In genomic region chr17:37743875-37744632, GRCh38 we compare ENCODE assay signal across 9 cellular contexts. TPM values are rescaled to one million over a fixed set of nuclear protein-coding genes. Genes with fewer than 3 reads are reported as not detected.
A peak's percentile ranks its signal among the peaks of the same experiment; 100 is the strongest.
DNase-seq lines count a peak whose midpoint lies in the region; ATAC-seq and TF ChIP-seq lines count a peak whose summit lies in the region.
"Had no signal": no experiment of that assay in that cellular context is flagged by ENCODE, and none has a peak within 500 bp of the region (broad histone marks: within the 10 kb centered on the region; RNA-seq: fewer than 3 reads in every experiment).

No MANE protein-coding gene starts in this region.

- peaks cover 43% of the 10 kb centered on the region for H3K27me3 ChIP-seq in CD4-positive, CD25-positive, alpha-beta regulatory T cell (ENCODE audit: control insufficient read depth, insufficient read depth, low read length)
- H3K27me3 ChIP-seq in mesenchymal stem cell (ENCODE audit: control insufficient read depth in 1 of 2, insufficient read depth in 1 of 2, low read length in 2 of 2), result peaks cover 0 to 97% of the 10 kb centered on the region in 2 experiments

- no peak overlapping the region for H2BK15ac ChIP-seq in mesenchymal stem cell (ENCODE audit: low read depth, poor library complexity, severe bottlenecking)

- H3K4ac ChIP-seq in mesenchymal stem cell (ENCODE audit: low read depth in 1 of 2, low read length in 2 of 2), result no peak overlapping the region

- H3K4me3 Mint-ChIP-seq in CD4-positive, CD25-positive, alpha-beta regulatory T cell, result peak overlapping the region in 3 of 4 donors; percentile 43 to 78 (median 62)
- H3K4me3 Mint-ChIP-seq in activated naive CD8-positive, alpha-beta T cell treated with anti-CD3 and anti-CD28 coated beads, Interleukin-2, amount 10 ng/mL, durations not matched to agents 7 days and 5 days, result peak overlapping the region; percentile 44
- no peak overlapping the region for H3K4me3 Mint-ChIP-seq in immature natural killer cell

- no peak overlapping the region for H3K9ac ChIP-seq in mesenchymal stem cell (ENCODE audit: low read length)

- peak overlapping the region; percentile 14 for H2AK5ac ChIP-seq in mesenchymal stem cell (ENCODE audit: low read length, severe bottlenecking)

- H2BK12ac ChIP-seq in mesenchymal stem cell (ENCODE audit: low read length in 2 of 2), result no peak overlapping the region

- peak overlapping the region; percentile 9 for H3K4me2 ChIP-seq in mesenchymal stem cell (ENCODE audit: low read length, poor library complexity, severe bottlenecking)

- H3K27ac ChIP-seq in CD4-positive, CD25-positive, alpha-beta regulatory T cell (ENCODE audit: insufficient read depth, low read length, poor library complexity, severe bottlenecking), result no peak overlapping the region
- H3K27ac ChIP-seq in mesenchymal stem cell (ENCODE audit: low read length, poor library complexity, severe bottlenecking) (peak overlapping the region; percentile 88), RWPE1 (no peak overlapping the region)

- POLR2A ChIA-PET in activated naive CD8-positive, alpha-beta T cell treated with anti-CD3 and anti-CD28 coated beads, Interleukin-2, amount 10 ng/mL, durations not matched to agents 7 days and 5 days (lab: Charles Lee), result interaction anchor here (0.6 kb wide), 1 partner anchor 562 kb away, joined by 5 read pairs; no protein-coding TSS in a partner anchor
- POLR2A ChIA-PET in RWPE1 (lab: Yijun Ruan, JAX; ENCODE audit: low non-redundant PET), result interaction anchor here (0.6 kb wide), 1 partner anchor 1096 kb away, joined by 3 read pairs; no protein-coding TSS in a partner anchor

- no peaks in the 10 kb centered on the region for H3K9me3 ChIP-seq in CD4-positive, CD25-positive, alpha-beta regulatory T cell (ENCODE audit: control insufficient read depth in 2 of 2, low read length in 2 of 2)
- H3K9me3 ChIP-seq in mesenchymal stem cell (ENCODE audit: control insufficient read depth, low read length), result no peaks in the 10 kb centered on the region

- no peak overlapping the region for H2BK120ac ChIP-seq in mesenchymal stem cell (ENCODE audit: low read depth, low read length)

- no peak overlapping the region for H3K27ac Mint-ChIP-seq in CD4-positive, CD25-positive, alpha-beta regulatory T cell
- no peak overlapping the region for H3K27ac Mint-ChIP-seq in activated naive CD8-positive, alpha-beta T cell treated with anti-CD3 and anti-CD28 coated beads, Interleukin-2, amount 10 ng/mL, durations not matched to agents 7 days and 5 days
- no peak overlapping the region for H3K27ac Mint-ChIP-seq in immature natural killer cell

- H3K4me1 ChIP-seq in CD4-positive, CD25-positive, alpha-beta regulatory T cell (ENCODE audit: control insufficient read depth, insufficient read depth, low read length, poor library complexity, severe bottlenecking), result peaks cover 40% of the 10 kb centered on the region
- peaks cover 4% of the 10 kb centered on the region for H3K4me1 ChIP-seq in mesenchymal stem cell (ENCODE audit: control insufficient read depth, insufficient read depth, low read depth, low read length)

- H4K91ac ChIP-seq in mesenchymal stem cell (ENCODE audit: low read length), result no peak overlapping the region

- no peak overlapping the region for H4K8ac ChIP-seq in mesenchymal stem cell (ENCODE audit: low read length)

- ATAC-seq in CD4-positive, CD25-positive, alpha-beta regulatory T cell (ENCODE audit: low read depth in 2 of 2), result no peak
- peak; percentile 21 for ATAC-seq in GM21737 (IDR thresholded peaks at IDR 0.05; ENCODE audit: unreplicated experiment)
- peak; percentile 31 for ATAC-seq in activated naive CD8-positive, alpha-beta T cell treated with anti-CD3 and anti-CD28 coated beads, Interleukin-2, amount 10 ng/mL, durations not matched to agents 7 days and 5 days (ENCODE audit: low read depth)

- WGBS in mesenchymal stem cell, result 3% methylated on average over 61 of the region's 61 CpGs

- H3K9me3 Mint-ChIP-seq in CD4-positive, CD25-positive, alpha-beta regulatory T cell, result peaks cover 0 to 2% (median 0%) of the 10 kb centered on the region in 7 donors
- no peaks in the 10 kb centered on the region for H3K9me3 Mint-ChIP-seq in activated naive CD8-positive, alpha-beta T cell treated with anti-CD3 and anti-CD28 coated beads, Interleukin-2, amount 10 ng/mL, durations not matched to agents 7 days and 5 days
- H3K9me3 Mint-ChIP-seq in immature natural killer cell, result no peaks in the 10 kb centered on the region

- H3K79me1 ChIP-seq in mesenchymal stem cell (replicated peaks; ENCODE audit: low read length, poor library complexity, severe bottlenecking), result no peaks in the 10 kb centered on the region

- no peak overlapping the region for H2AFZ ChIP-seq in mesenchymal stem cell (ENCODE audit: low read depth, low read length)

- no peaks in the 10 kb centered on the region for H3K36me3 Mint-ChIP-seq in CD4-positive, CD25-positive, alpha-beta regulatory T cell
- no peaks in the 10 kb centered on the region for H3K36me3 Mint-ChIP-seq in activated naive CD8-positive, alpha-beta T cell treated with anti-CD3 and anti-CD28 coated beads, Interleukin-2, amount 10 ng/mL, durations not matched to agents 7 days and 5 days
- no peaks in the 10 kb centered on the region for H3K36me3 Mint-ChIP-seq in immature natural killer cell

- no peak overlapping the region for H3K14ac ChIP-seq in mesenchymal stem cell (ENCODE audit: low read length in 2 of 2)

- peak overlapping the region in 1 of 2 experiments; percentile 91 for H3K23ac ChIP-seq in mesenchymal stem cell (ENCODE audit: low read length in 2 of 2)

- H3K4me1 Mint-ChIP-seq in CD4-positive, CD25-positive, alpha-beta regulatory T cell, result peaks cover 0 to 30% (median 14%) of the 10 kb centered on the region in 4 donors
- peaks cover 9% of the 10 kb centered on the region for H3K4me1 Mint-ChIP-seq in activated naive CD8-positive, alpha-beta T cell treated with anti-CD3 and anti-CD28 coated beads, Interleukin-2, amount 10 ng/mL, durations not matched to agents 7 days and 5 days
- peaks cover 11 to 14% of the 10 kb centered on the region in 2 donors for H3K4me1 Mint-ChIP-seq in immature natural killer cell

- peak overlapping the region; percentile 99 for H2BK5ac ChIP-seq in mesenchymal stem cell (ENCODE audit: low read depth, low read length, poor library complexity, severe bottlenecking)

- no peak overlapping the region for H3K18ac ChIP-seq in mesenchymal stem cell (ENCODE audit: low read depth in 1 of 2, low read length in 2 of 2)

- no peak overlapping the region for H3K4me3 ChIP-seq in CD4-positive, CD25-positive, alpha-beta regulatory T cell (ENCODE audit: low read depth, low read length)
- H3K4me3 ChIP-seq in mesenchymal stem cell (ENCODE audit: insufficient read depth in 1 of 2, low read depth in 1 of 2, low read length in 2 of 2), result peak overlapping the region in 1 of 2 experiments; percentile 88

- H3K27me3 Mint-ChIP-seq in CD4-positive, CD25-positive, alpha-beta regulatory T cell, result peaks cover 78% of the 10 kb centered on the region
- H3K27me3 Mint-ChIP-seq in activated naive CD8-positive, alpha-beta T cell treated with anti-CD3 and anti-CD28 coated beads, Interleukin-2, amount 10 ng/mL, durations not matched to agents 7 days and 5 days, result peaks cover 89% of the 10 kb centered on the region
- peaks cover 8 to 34% (median 29%) of the 10 kb centered on the region in 3 donors for H3K27me3 Mint-ChIP-seq in immature natural killer cell (ENCODE audit: low read depth in 3 of 3)

- peak in 1 of 3 donors; percentile 16 for DNase-seq in CD4-positive, CD25-positive, alpha-beta regulatory T cell
- peak; percentile 49 for DNase-seq in activated naive CD8-positive, alpha-beta T cell treated with anti-CD3 and anti-CD28 coated beads, Interleukin-2, amount 10 ng/mL, durations not matched to agents 7 days and 5 days
- DNase-seq in mesenchymal stem cell (peak; percentile 23), immature natural killer cell (no peak), RWPE1 (ENCODE audit: low spot score) (no peak), dedifferentiated amniotic fluid mesenchymal stem cell (ENCODE audit: extremely low spot score) (no peak), DMS79 (lab: John Stamatoyannopoulos, UW) (no peak)
- DNase-seq: NCI-H345 had no signal

- no peak for TF ChIP-seq CTCF in RWPE1 (conservative IDR thresholded peaks at IDR 0.05; ENCODE audit: low read depth)

- CTCF ChIA-PET in RWPE1 (lab: Yijun Ruan, JAX), result interaction anchor here (0.5 kb wide), 1 partner anchor 560 kb away, joined by 3 read pairs; no protein-coding TSS in a partner anchor

- no peaks in the 10 kb centered on the region for H3K36me3 ChIP-seq in CD4-positive, CD25-positive, alpha-beta regulatory T cell (ENCODE audit: control insufficient read depth, insufficient read depth, low read length)
- peaks cover 0 to 21% of the 10 kb centered on the region in 2 experiments for H3K36me3 ChIP-seq in mesenchymal stem cell (ENCODE audit: control insufficient read depth in 1 of 2, insufficient read depth in 2 of 2, low read depth in 1 of 2, low read length in 2 of 2)

RNA-seq across cellular contexts. Expression of gene HNF1B, which starts 0.8 kb away (rescaled TPM):
- not detected for total RNA-seq in CD4-positive, CD25-positive, alpha-beta regulatory T cell
- not detected for polyA plus RNA-seq in CD4-positive, CD25-positive, alpha-beta regulatory T cell
- under 1 TPM in 1 of 2 experiments, not detected in 1; 0.30 TPM for total RNA-seq in activated naive CD8-positive, alpha-beta T cell treated with anti-CD3 and anti-CD28 coated beads, Interleukin-2, amount 10 ng/mL, durations not matched to agents 7 days and 5 days
- 0.03 TPM for polyA plus RNA-seq in mesenchymal stem cell (2013, experiment 1 of 2)
- 0.03 TPM for polyA plus RNA-seq in mesenchymal stem cell (2013, experiment 2 of 2)
- not detected for polyA plus RNA-seq in immature natural killer cell

Comparison
In these comparisons a context has a peak if more than half of its experiments do, and no peak if none do; other contexts are left out.
1. ATAC-seq: peak in GM21737 (single experiment) and activated naive CD8-positive, alpha-beta T cell treated with anti-CD3 and anti-CD28 coated beads, Interleukin-2, amount 10 ng/mL, durations not matched to agents 7 days and 5 days (single experiment); none in CD4-positive, CD25-positive, alpha-beta regulatory T cell (0 of 2).
2. DNase-seq: peak in activated naive CD8-positive, alpha-beta T cell treated with anti-CD3 and anti-CD28 coated beads, Interleukin-2, amount 10 ng/mL, durations not matched to agents 7 days and 5 days (single experiment) and mesenchymal stem cell (single experiment); none in immature natural killer cell (0 of 3), RWPE1 (single experiment), dedifferentiated amniotic fluid mesenchymal stem cell (single experiment) and DMS79 (single experiment).
3. H3K4me3 Mint-ChIP-seq: peak in CD4-positive, CD25-positive, alpha-beta regulatory T cell (3 of 4) and activated naive CD8-positive, alpha-beta T cell treated with anti-CD3 and anti-CD28 coated beads, Interleukin-2, amount 10 ng/mL, durations not matched to agents 7 days and 5 days (single experiment); none in immature natural killer cell (0 of 5).